1 cellular context compared by ENCODE assay signal in genomic region chr11:21414928-21415327, GRCh38.
TF ChIP-seq lines count a peak whose summit lies in the region.

No MANE protein-coding gene starts in this region.

TF ChIP-seq in GM12878, 131 proteins besides CTCF, POLR2A, EP300 and RAD21 (continued from another document):
- no peak for TF ChIP-seq ELK1 (IDR thresholded peaks at IDR 0.05; ENCODE audit: low read depth, low read length)
- TF ChIP-seq ZNF24 (IDR thresholded peaks at IDR 0.05) = no peak
- TF ChIP-seq STAT1 (conservative IDR thresholded peaks at IDR 0.05) = no peak
- no peak for TF ChIP-seq SIX5 (IDR thresholded peaks at IDR 0.05; ENCODE audit: low read depth, low read length, severe bottlenecking)
- TF ChIP-seq ASH2L (IDR thresholded peaks at IDR 0.05; ENCODE audit: borderline replicate concordance, low read depth) = no peak
- TF ChIP-seq DPF2 (IDR thresholded peaks at IDR 0.05) = no peak
- no peak for TF ChIP-seq SUPT20H (IDR thresholded peaks at IDR 0.05; ENCODE audit: borderline replicate concordance, control insufficient read depth, low read depth, low read length)
- no peak for TF ChIP-seq E2F8 (IDR thresholded peaks at IDR 0.05; ENCODE audit: low read depth, partially characterized antibody)
- no peak for TF ChIP-seq ZNF592 (IDR thresholded peaks at IDR 0.05)
- TF ChIP-seq MTA2 (IDR thresholded peaks at IDR 0.05; ENCODE audit: low read depth) = no peak
